8 cellular contexts compared by ENCODE assay signal in genomic region chr5:10111575-10111974, GRCh38.
DNase-seq lines count a peak whose midpoint lies in the region; ATAC-seq, FAIRE-seq and TF ChIP-seq lines count a peak whose summit lies in the region.

No MANE protein-coding gene starts in this region.

- H3K9ac ChIP-seq in MM.1S (ENCODE audit: low read length) (no peak overlapping the region), GM12878 (ENCODE audit: control insufficient read depth, insufficient read depth, low read length) (no peak overlapping the region)

- TF ChIP-seq CTCF in MM.1S (IDR thresholded peaks at IDR 0.05; ENCODE audit: low read length) = peak; percentile 47
- peak; percentile 38 to 46 (median 43); a peak in 5 of 6 replicates for TF ChIP-seq CTCF in GM12878 (IDR thresholded peaks at IDR 0.05 in 2 of 3, conservative IDR thresholded peaks at IDR 0.05 in 1 of 3; ENCODE audit: control insufficient read depth in 2 of 3, extremely low read depth in 1 of 3, insufficient read depth in 1 of 3, low read depth in 3 of 3, low read length in 3 of 3)
- peak; percentile 25 to 51 (median 30) for TF ChIP-seq CTCF in nephron (IDR thresholded peaks at IDR 0.05; ENCODE audit: unreplicated experiment in 3 of 3)
- TF ChIP-seq CTCF in natural killer cell (IDR thresholded peaks at IDR 0.05) = no peak

- FAIRE-seq in GM12878 (lab: Jason Lieb, UNC) = no peak

- in situ Hi-C loops in ACHN (cut with HindIII; ENCODE audit: low pct_ligation_motif_present, low pct_unique_long_range_greater_than_20kb, low sequenced_read_pairs) (no loop called here), GM12878 (cut with MboI) (no loop called here)

- ATAC-seq in GM18868 (IDR thresholded peaks at IDR 0.05; ENCODE audit: unreplicated experiment) (peak; percentile 83), GM12878 (peak; percentile 83), natural killer cell (no peak)

- H3K36me3 ChIP-seq in MM.1S (replicated peaks; ENCODE audit: insufficient read depth, low read length) = no peaks in the 10 kb centered on the region
- H3K36me3 ChIP-seq in GM12878 (ENCODE audit: control insufficient read depth in 2 of 2, insufficient read depth in 2 of 2, low read length in 1 of 2) = no peaks in the 10 kb centered on the region

- RAD21 ChIA-PET in GM12878 (lab: Charles Lee; ENCODE audit: unreplicated experiment) = no interaction called here

- CTCF ChIA-PET in GM12878 (lab: Yijun Ruan, JAX) = no interaction called here

- intact Hi-C loops in GM12878 (cut with micrococcal nuclease; ENCODE audit: unreplicated experiment) = loop anchor here (5.0 kb wide), 1 partner anchor 214 kb away; no protein-coding TSS in a partner anchor
- intact Hi-C loops in natural killer cell (cut with micrococcal nuclease) = no loop called here

- H3K9me3 ChIP-seq in MM.1S (replicated peaks; ENCODE audit: insufficient read depth, low read length) (no peaks in the 10 kb centered on the region), GM12878 (replicated peaks; ENCODE audit: control insufficient read depth, insufficient read depth, low read length) (no peaks in the 10 kb centered on the region)

- peak overlapping the region in 1 of 3 experiments; percentile 8 for H3K27ac Mint-ChIP-seq in nephron
- no peak overlapping the region for H3K27ac Mint-ChIP-seq in natural killer cell

- POLR2A ChIA-PET in GM12878 (lab: Charles Lee) = no interaction called here

- H3K4me3 ChIP-seq in MM.1S (ENCODE audit: low read length) = no peak overlapping the region
- no peak overlapping the region for H3K4me3 ChIP-seq in GM12878

- no peak overlapping the region for H3K27ac ChIP-seq in MM.1S (ENCODE audit: low read length)
- H3K27ac ChIP-seq in GM12878 (ENCODE audit: control insufficient read depth, insufficient read depth) = no peak overlapping the region

- WGBS in GM12878 (ENCODE audit: insufficient coverage, insufficient replicate concordance, low lambda C conversion rate, missing lambda C conversion rate) = 30% methylated on average over 8 of the region's 8 CpGs

- no peak for TF ChIP-seq EP300 in GM12878 (IDR thresholded peaks at IDR 0.05; ENCODE audit: borderline replicate concordance in 1 of 2, control insufficient read depth in 1 of 2, low read depth in 2 of 2, low read length in 2 of 2)

- H2AFZ ChIP-seq in MM.1S (ENCODE audit: low read length) = no peak overlapping the region
- H2AFZ ChIP-seq in GM12878 (ENCODE audit: control insufficient read depth, low read depth, low read length) = no peak overlapping the region

- SMC1A ChIA-PET in GM12878 (lab: Charles Lee; ENCODE audit: uncharacterized antibody, unreplicated experiment) = no interaction called here

- peak; percentile 45; the same call in 1 of the 2 replicates for TF ChIP-seq RAD21 in GM12878 (IDR thresholded peaks at IDR 0.05; ENCODE audit: insufficient read depth, low read depth, low read length)

- H3K36me3 Mint-ChIP-seq in nephron (ENCODE audit: low read depth) = no peaks in the 10 kb centered on the region
- no peaks in the 10 kb centered on the region for H3K36me3 Mint-ChIP-seq in natural killer cell

- peak; percentile 41 for DNase-seq in ACHN
- DNase-seq in MM.1S = peak; percentile 27
- no peak for DNase-seq in GM12878 (ENCODE audit: low read depth, low spot score)
- DNase-seq in SKM-1 treated with dmso at 0.1 percent for 144 hours (lab: John Stamatoyannopoulos, UW; ENCODE audit: unreplicated experiment) = no peak
- no peak for DNase-seq in natural killer cell
- DNase-seq in cerebellar nuclear complex (lab: John Stamatoyannopoulos, UW) = no peak

- no peaks in the 10 kb centered on the region for H3K4me1 Mint-ChIP-seq in nephron
- H3K4me1 Mint-ChIP-seq in natural killer cell = no peaks in the 10 kb centered on the region

- no peaks in the 10 kb centered on the region for H3K9me2 ChIP-seq in MM.1S (replicated peaks; ENCODE audit: insufficient read depth, low read length)

- H3K79me2 ChIP-seq in MM.1S (ENCODE audit: low read length) (no peaks in the 10 kb centered on the region), GM12878 (ENCODE audit: control insufficient read depth, insufficient read depth, low read length) (no peaks in the 10 kb centered on the region)

- H3K27me3 Mint-ChIP-seq in nephron (ENCODE audit: low read depth) = peaks cover 5% of the 10 kb centered on the region
- peaks cover 0 to 3% of the 10 kb centered on the region in 2 donors for H3K27me3 Mint-ChIP-seq in natural killer cell (ENCODE audit: low read depth in 2 of 2)

- H3K27me3 ChIP-seq in MM.1S (replicated peaks; ENCODE audit: insufficient read depth, low read length) (no peaks in the 10 kb centered on the region), GM12878 (replicated peaks in 1 of 2; ENCODE audit: control insufficient read depth in 2 of 2, insufficient read depth in 2 of 2, low read length in 1 of 2) (no peaks in the 10 kb centered on the region)

- H3K4me3 Mint-ChIP-seq in nephron (no peak overlapping the region), natural killer cell (no peak overlapping the region)

- BruUV-seq in GM12878 (replicated peaks; lab: Mats Ljungman, UMichigan) = no TSS peak

- H3K4me2 ChIP-seq in MM.1S (ENCODE audit: low read depth, low read length) = no peak overlapping the region
- H3K4me2 ChIP-seq in GM12878 (ENCODE audit: control insufficient read depth, insufficient read depth) = no peak overlapping the region

- H3K4me1 ChIP-seq in MM.1S (ENCODE audit: low read length) (peaks cover 11% of the 10 kb centered on the region; the same call in 1 of the 2 replicates), GM12878 (ENCODE audit: control insufficient read depth, insufficient read depth, low read length) (no peaks in the 10 kb centered on the region)

- no peaks in the 10 kb centered on the region for H3F3A ChIP-seq in MM.1S (ENCODE audit: insufficient read depth, low read length)

- H4K20me1 ChIP-seq in MM.1S (ENCODE audit: insufficient read depth, low read length) (no peaks in the 10 kb centered on the region), GM12878 (ENCODE audit: control insufficient read depth, insufficient read depth) (no peaks in the 10 kb centered on the region)

- TF ChIP-seq POLR2A in GM12878 (IDR thresholded peaks at IDR 0.05; ENCODE audit: low read depth, low read length) = no peak

- H3K9me3 Mint-ChIP-seq in nephron (no peaks in the 10 kb centered on the region), natural killer cell (no peaks in the 10 kb centered on the region)

TF ChIP-seq in GM12878, 131 proteins besides CTCF, POLR2A, EP300 and RAD21:
- TF ChIP-seq CREM (IDR thresholded peaks at IDR 0.05; ENCODE audit: low read depth) = no peak

Comparison
In these comparisons a context has a peak if more than half of its experiments do, and no peak if none do; other contexts are left out.
1. DNase-seq: peak in ACHN (single experiment) and MM.1S (single experiment); none in GM12878 (single experiment), SKM-1 treated with dmso at 0.1 percent for 144 hours (single experiment), natural killer cell (single experiment) and cerebellar nuclear complex (0 of 2).
2. ATAC-seq: peak in GM18868 (single experiment) and GM12878 (single experiment); none in natural killer cell (0 of 3).